ENCODE assay signal across 17 cellular contexts in the genomic region with DNA sequence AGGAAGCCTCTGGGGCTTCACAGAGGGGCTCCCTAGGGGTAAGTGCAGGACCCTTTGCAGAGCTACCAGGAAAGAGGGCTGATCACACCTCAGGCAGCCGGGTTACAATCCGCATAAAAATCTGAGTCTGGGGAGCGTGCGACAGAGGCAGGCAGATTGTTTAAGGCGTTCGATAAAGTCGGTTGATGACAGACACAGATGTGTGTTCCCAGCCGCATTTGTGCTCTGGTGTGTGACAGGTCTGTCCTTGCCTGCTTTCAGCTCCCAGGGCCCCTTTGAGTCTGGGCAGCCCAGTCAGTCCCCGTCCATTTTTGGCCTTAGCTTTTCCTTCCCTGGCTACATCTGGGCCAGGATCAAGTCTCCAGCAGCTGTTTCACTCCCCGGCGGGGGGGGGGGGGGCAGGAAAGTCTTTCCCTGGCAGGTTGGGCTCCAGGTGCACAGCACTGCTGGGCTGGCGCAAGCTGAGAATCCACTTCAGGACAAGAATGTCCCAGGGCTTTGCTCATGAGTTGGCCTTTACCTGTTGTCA. TPM values are rescaled to one million over a fixed set of nuclear protein-coding genes. Genes with fewer than 3 reads are reported as not detected.
DNase-seq lines count a peak whose midpoint lies in the region; ATAC-seq, FAIRE-seq and TF ChIP-seq lines count a peak whose summit lies in the region.
"Had no signal": no experiment of that assay in that cellular context is flagged by ENCODE, and none has a peak within 500 bp of the region (broad histone marks: within the 10 kb centered on the region; RNA-seq: fewer than 3 reads in every experiment).

No MANE protein-coding gene starts in this region.

- H3K36me3 ChIP-seq in K562 (ENCODE audit: control insufficient read depth, insufficient read depth, low read length) (peaks cover 2% of the 10 kb centered on the region; the same call in 1 of the 3 replicates), osteoblast (ENCODE audit: insufficient read depth, low read length) (no peaks in the 10 kb centered on the region), upper lobe of left lung (peaks cover 0 to 7% (median 1%) of the 10 kb centered on the region in 4 donors)

- peaks cover 8% of the 10 kb centered on the region; the same call in 1 of the 2 replicates for H3K4me1 ChIP-seq in H9 (ENCODE audit: insufficient read depth, low read length)
- H3K4me1 ChIP-seq in K562 (replicated peaks in 1 of 2; ENCODE audit: control insufficient read depth in 2 of 2, insufficient read depth in 2 of 2, low read length in 2 of 2): peaks cover 0 to 59% of the 10 kb centered on the region in 2 experiments; a peak in 3 of 5 replicates
- H3K4me1 ChIP-seq in osteoblast (ENCODE audit: insufficient read depth, low read length): no peaks in the 10 kb centered on the region
- peaks cover 39 to 49% (median 49%) of the 10 kb centered on the region in 4 donors for H3K4me1 ChIP-seq in upper lobe of left lung

- H2BK5ac ChIP-seq in H9 (ENCODE audit: insufficient read length, low read length): no peak overlapping the region

- H2BK20ac ChIP-seq in H9 (ENCODE audit: low read depth, low read length, poor library complexity, severe bottlenecking): no peak overlapping the region

- H3K79me1 ChIP-seq in H9 (ENCODE audit: insufficient read depth, low read depth, low read length, poor library complexity, severe bottlenecking): no peaks in the 10 kb centered on the region

- peaks cover 4% of the 10 kb centered on the region for H3K9me1 ChIP-seq in K562 (ENCODE audit: control insufficient read depth, insufficient read depth, low read length)

- H4K91ac ChIP-seq in H9 (ENCODE audit: insufficient read length, low read depth, low read length): no peak overlapping the region

- no peak overlapping the region for H2AK5ac ChIP-seq in H9 (ENCODE audit: insufficient read length, low read length)

- no peak for TF ChIP-seq RAD21 in K562 (CRISPR knock-in tag; conservative IDR thresholded peaks at IDR 0.05 in 1 of 2, IDR thresholded peaks at IDR 0.05 in 1 of 2)

- DNase-seq in NCI-H1417 (lab: John Stamatoyannopoulos, UW): peak in 2 of 3 experiments; percentile 42 to 73
- no peak for DNase-seq in NCI-H1417 treated with DMSO at 0.1 percent for 48 hours (lab: John Stamatoyannopoulos, UW)
- peak; percentile 39 for DNase-seq in H9
- peak in 2 of 4 experiments; percentile 48 to 49 for DNase-seq in K562 (ENCODE audit: extremely low read depth in 1 of 4, low spot score in 3 of 4)
- DNase-seq in osteoblast (ENCODE audit: insufficient read length, low spot score, missing footprints): peak; percentile 88
- no peak for DNase-seq in upper lobe of left lung
- no peak for DNase-seq in NCI-H526 treated with DMSO at 0.1 percent for 48 hours (lab: John Stamatoyannopoulos, UW)
- DNase-seq: 8988T, glutamatergic neuron, lower lobe of right lung, NCI-H2171 treated with DMSO at 0.1 percent for 48 hours, occipital lobe, RPMI8226 had no signal

- in situ Hi-C loops in K562 (cut with MboI): no loop called here

- CTCF ChIA-PET in K562 (lab: Yijun Ruan, JAX; ENCODE audit: low intra/inter-chr PET ratio): no interaction called here

- H3K4me2 ChIP-seq in H9 (ENCODE audit: insufficient read depth, insufficient read length, low read length) (no peak overlapping the region), K562 (ENCODE audit: insufficient read depth, low read length) (no peak overlapping the region), osteoblast (ENCODE audit: insufficient read depth, low read length) (no peak overlapping the region)
- H3K4me2 ChIP-seq: smooth muscle cell had no signal

- H3K4me1 Mint-ChIP-seq in H9: peaks cover 49 to 58% of the 10 kb centered on the region in 2 experiments

- peaks cover 0 to 7% (median 0%) of the 10 kb centered on the region in 3 experiments; a peak in 2 of 7 replicates for H3K36me3 Mint-ChIP-seq in H9 (ENCODE audit: insufficient read depth in 1 of 3, low read depth in 3 of 3)

- no peak overlapping the region for H2BK15ac ChIP-seq in H9 (ENCODE audit: low read depth, low read length)

- peak overlapping the region in 1 of 2 experiments; percentile 54; a peak in 1 of 5 replicates for H3K4me3 Mint-ChIP-seq in H9

- H3T11ph ChIP-seq in H9 (ENCODE audit: low read length): no peak overlapping the region

- H3K23ac ChIP-seq in H9 (ENCODE audit: insufficient read length, low read depth, low read length): no peak overlapping the region

- intact Hi-C loops in K562 (cut with micrococcal nuclease): no loop called here

- TF ChIP-seq POLR2A in K562 (conservative IDR thresholded peaks at IDR 0.05) (no peak), upper lobe of left lung (IDR thresholded peaks at IDR 0.05) (no peak)

- H3K9ac ChIP-seq in H9 (ENCODE audit: extremely low read depth, insufficient read length, low read length) (no peak overlapping the region), K562 (ENCODE audit: insufficient read depth in 1 of 2, low read depth in 2 of 2, low read length in 2 of 2) (no peak overlapping the region)

- H3K27me3 ChIP-seq in H9 (ENCODE audit: insufficient read depth, low read length) (peaks cover 58% of the 10 kb centered on the region), K562 (ENCODE audit: control insufficient read depth in 2 of 2, insufficient read depth in 2 of 2, low read length in 2 of 2) (peaks cover 18 to 44% of the 10 kb centered on the region in 2 experiments; a peak in 4 of 5 replicates), osteoblast (ENCODE audit: insufficient read depth, low read length) (peaks cover 66% of the 10 kb centered on the region), upper lobe of left lung (peaks cover 0 to 56% (median 40%) of the 10 kb centered on the region in 4 donors)

- no peak for FAIRE-seq in K562 (lab: Jason Lieb, UNC)

- H3K4me3 ChIP-seq in K562 (no peak overlapping the region), osteoblast (ENCODE audit: insufficient read depth, low read length) (no peak overlapping the region), upper lobe of left lung (no peak overlapping the region)
- H3K4me3 ChIP-seq: smooth muscle cell had no signal

- no peak overlapping the region for H3K56ac ChIP-seq in H9 (ENCODE audit: insufficient read length, low read depth, low read length)

- no peak overlapping the region for H4K5ac ChIP-seq in H9 (ENCODE audit: insufficient read length, low read depth, low read length)

- no peak overlapping the region for H3K27ac Mint-ChIP-seq in H9
- H3K27ac Mint-ChIP-seq: activated CD4-positive, alpha-beta memory T cell treated with anti-CD3 and anti-CD28 coated beads, Interleukin-2, amount 10 ng/mL, durations not matched to agents 7 days and 5 days had no signal

- H4K8ac ChIP-seq in H9 (replicated peaks; ENCODE audit: insufficient read length, low read depth, low read length): no peak overlapping the region

- TF ChIP-seq EP300 in K562 (IDR thresholded peaks at IDR 0.05; ENCODE audit: low read length) (no peak), upper lobe of left lung (IDR thresholded peaks at IDR 0.05) (no peak)

- H3K23me2 ChIP-seq in H9 (ENCODE audit: insufficient read length, low read depth, low read length, poor library complexity, severe bottlenecking): peaks cover 26% of the 10 kb centered on the region

- peaks cover 73% of the 10 kb centered on the region for H3K27me3 Mint-ChIP-seq in H9 (ENCODE audit: low read depth)

- H3K18ac ChIP-seq in H9 (ENCODE audit: insufficient read length, low read depth, low read length): no peak overlapping the region

- ATAC-seq in K562 (no peak), HG03565 (IDR thresholded peaks at IDR 0.05; ENCODE audit: unreplicated experiment) (no peak), upper lobe of left lung (ENCODE audit: low FRiP score in 2 of 2) (no peak)
- ATAC-seq: lower lobe of right lung had no signal

- H3K9me3 Mint-ChIP-seq in H9: peaks cover 0 to 3% of the 10 kb centered on the region in 2 experiments; a peak in 2 of 5 replicates
- H3K9me3 Mint-ChIP-seq: activated CD4-positive, alpha-beta memory T cell treated with anti-CD3 and anti-CD28 coated beads, Interleukin-2, amount 10 ng/mL, durations not matched to agents 7 days and 5 days had no signal

- H4K20me1 ChIP-seq in H9 (ENCODE audit: control insufficient read depth, insufficient read depth, insufficient read length) (peaks cover 3% of the 10 kb centered on the region), K562 (replicated peaks; ENCODE audit: control insufficient read depth, insufficient read depth, low read length) (peaks cover 4% of the 10 kb centered on the region; the same call in 1 of the 2 replicates), osteoblast (ENCODE audit: insufficient read depth, low read length) (peaks cover 7% of the 10 kb centered on the region)

- POLR2A ChIA-PET in K562 (lab: Yijun Ruan, JAX): interaction anchor here (1.5 kb wide), 1 partner anchor 8 kb away, joined by 4 read pairs; no protein-coding TSS in a partner anchor

- no peak overlapping the region for H3K27ac ChIP-seq in H9 (ENCODE audit: insufficient read length, low read depth, low read length)
- H3K27ac ChIP-seq in K562 (ENCODE audit: extremely low read depth, low read depth, low read length): no peak overlapping the region
- H3K27ac ChIP-seq in osteoblast (ENCODE audit: low read depth, low read length): no peak overlapping the region
- H3K27ac ChIP-seq in upper lobe of left lung: no peak overlapping the region
- H3K27ac ChIP-seq: lower lobe of right lung had no signal

- H2AFZ ChIP-seq in H9 (ENCODE audit: low read length): no peak overlapping the region
- H2AFZ ChIP-seq in K562 (ENCODE audit: low read depth, low read length): no peak overlapping the region
- no peak overlapping the region for H2AFZ ChIP-seq in osteoblast (ENCODE audit: low read length)

- H3K79me2 ChIP-seq in H9 (ENCODE audit: insufficient read depth, low read length): no peaks in the 10 kb centered on the region
- peaks cover 4% of the 10 kb centered on the region for H3K79me2 ChIP-seq in K562 (ENCODE audit: control insufficient read depth, insufficient read depth, low read length)
- H3K79me2 ChIP-seq in osteoblast (ENCODE audit: insufficient read depth, low read length): peaks cover 3% of the 10 kb centered on the region

- H2BK120ac ChIP-seq in H9 (ENCODE audit: low read depth, low read length, poor library complexity, severe bottlenecking): no peak overlapping the region

- TF ChIP-seq CTCF in H9 (conservative IDR thresholded peaks at IDR 0.05) (no peak), K562 (IDR thresholded peaks at IDR 0.05 in 2 of 3, conservative IDR thresholded peaks at IDR 0.05 in 1 of 3; ENCODE audit: insufficient read depth in 2 of 3, low read depth in 1 of 3, low read length in 3 of 3) (no peak), osteoblast (IDR thresholded peaks at IDR 0.05; ENCODE audit: extremely low read depth, low read depth, low read length) (no peak), upper lobe of left lung (IDR thresholded peaks at IDR 0.05) (no peak)

- H2BK12ac ChIP-seq in H9 (ENCODE audit: insufficient read length, low read depth, low read length): no peak overlapping the region

- no TSS peak for BruUV-seq in K562 (replicated peaks; lab: Mats Ljungman, UMichigan)

- no peak overlapping the region for H3K14ac ChIP-seq in H9 (ENCODE audit: insufficient read depth, low read length)

- H3K9me3 ChIP-seq in H9 (ENCODE audit: control insufficient read depth, low read depth, low read length): no peaks in the 10 kb centered on the region
- no peaks in the 10 kb centered on the region for H3K9me3 ChIP-seq in K562 (replicated peaks; ENCODE audit: control insufficient read depth, insufficient read depth, low read depth, low read length)
- no peaks in the 10 kb centered on the region for H3K9me3 ChIP-seq in osteoblast (ENCODE audit: low read depth, low read length)
- H3K9me3 ChIP-seq in upper lobe of left lung: no peaks in the 10 kb centered on the region
- H3K9me3 ChIP-seq: lower lobe of right lung had no signal

- H3K4ac ChIP-seq in H9 (ENCODE audit: low read depth, low read length): no peak overlapping the region

- WGBS in H9 (ENCODE audit: extremely low coverage, insufficient read length, low lambda C conversion rate): no CpG with 5 or more reads among the region's 12 CpGs
- WGBS in K562 (ENCODE audit: insufficient coverage, low coverage, missing lambda C conversion rate): 20% methylated on average over 10 of the region's 12 CpGs
- 27 to 32% methylated on average over 10 to 11 of the region's 12 CpGs for WGBS in upper lobe of left lung, 2 donors

RNA-seq across cellular contexts. Expression of a gene that starts 1.3 kb away (rescaled TPM):
- total RNA-seq in H9 (2021) (0.09 and 0.31 TPM in 2 replicates), K562 (2014; rRNA removed) (not detected in 2 replicates), K562 (2014; rRNA removed; fragmentation: Illumina TruSeq; extraction: Trizol) (not detected in 2 replicates), K562 (2015; rRNA removed; fragmentation: Illumina TruSeq; extraction: Trizol) (not detected in 2 replicates), K562 (2021) (0.07 TPM in 1 of 2 replicates, not detected in the other), osteoblast (not detected in 2 replicates), upper lobe of left lung (not detected)
- 0.32 TPM in 1 of 2 replicates, not detected in the other for total RNA-seq in K562 (2011; cell fraction: chromatin; rRNA removed; ENCODE audit: low replicate concordance)
- total RNA-seq in K562 (2011; cell fraction: nucleolus; rRNA removed): 0.13 TPM in 1 of 2 replicates, not detected in the other
- total RNA-seq in K562 (2011; cell fraction: nucleoplasm; rRNA removed): not detected in 2 replicates
- polyA plus RNA-seq in K562 (2011; rRNA removed) (not detected in 2 replicates), K562 (2014; fragmentation: Illumina TruSeq; extraction: Trizol) (not detected in 2 replicates), K562 (2014; fragmentation: Nextera tagmentation; extraction: Ambion mirVana) (not detected), K562 (2014; rRNA removed) (not detected in 2 replicates)
- polyA plus RNA-seq in K562 (2011; cell fraction: cytosol; rRNA removed): not detected in 2 replicates
- 0.07 and 0.20 TPM in 2 replicates for polyA plus RNA-seq in K562 (2011; cell fraction: nucleus; rRNA removed)
- polyA plus RNA-seq in K562 (2012): 3.9 and 6.5 TPM in 2 replicates
- polyA minus RNA-seq in K562 (2011; rRNA and poly(A)+ RNA removed): not detected in 2 replicates
- not detected in 2 replicates for polyA minus RNA-seq in K562 (2011; cell fraction: cytosol; rRNA and poly(A)+ RNA removed)
- polyA minus RNA-seq in K562 (2011; cell fraction: nucleus; rRNA and poly(A)+ RNA removed): not detected in 2 replicates
- total RNA-seq: lower lobe of right lung, occipital lobe, smooth muscle cell, temporal lobe had no signal

RNA-seq across cellular contexts. Expression of a gene that starts 3.1 kb away (rescaled TPM):
- 0.79 and 0.81 TPM in 2 replicates for total RNA-seq in H9 (2021)
- not detected in 2 replicates for total RNA-seq in K562 (2011; cell fraction: chromatin; rRNA removed; ENCODE audit: low replicate concordance)
- 0.17 TPM in 1 of 2 replicates, not detected in the other for total RNA-seq in K562 (2011; cell fraction: nucleolus; rRNA removed)
- not detected in 2 replicates for total RNA-seq in K562 (2011; cell fraction: nucleoplasm; rRNA removed)
- not detected in 2 replicates for total RNA-seq in K562 (2014; rRNA removed)
- total RNA-seq in K562 (2014; rRNA removed; fragmentation: Illumina TruSeq; extraction: Trizol): not detected in 2 replicates
- total RNA-seq in K562 (2015; rRNA removed; fragmentation: Illumina TruSeq; extraction: Trizol): not detected in 2 replicates
- not detected in 2 replicates for total RNA-seq in K562 (2021)
- polyA plus RNA-seq in K562 (2011; rRNA removed): not detected in 2 replicates
- polyA plus RNA-seq in K562 (2011; cell fraction: cytosol; rRNA removed): 0.18 TPM in 1 of 2 replicates, not detected in the other
- not detected in 2 replicates for polyA plus RNA-seq in K562 (2011; cell fraction: nucleus; rRNA removed)
- polyA plus RNA-seq in K562 (2012): not detected in 2 replicates
- polyA plus RNA-seq in K562 (2014; fragmentation: Illumina TruSeq; extraction: Trizol): not detected in 2 replicates
- not detected for polyA plus RNA-seq in K562 (2014; fragmentation: Nextera tagmentation; extraction: Ambion mirVana)
- polyA plus RNA-seq in K562 (2014; rRNA removed): 0.34 TPM in 1 of 2 replicates, not detected in the other
- not detected in 2 replicates for polyA minus RNA-seq in K562 (2011; rRNA and poly(A)+ RNA removed)
- polyA minus RNA-seq in K562 (2011; cell fraction: cytosol; rRNA and poly(A)+ RNA removed): not detected in 2 replicates
- not detected in 2 replicates for polyA minus RNA-seq in K562 (2011; cell fraction: nucleus; rRNA and poly(A)+ RNA removed)
- total RNA-seq in osteoblast: 0.29 TPM in 1 of 2 replicates, not detected in the other
- under 1 TPM in 1 of 6 donors, not detected in 5; 0.61 TPM for total RNA-seq in upper lobe of left lung
- total RNA-seq: lower lobe of right lung, occipital lobe, smooth muscle cell, temporal lobe had no signal
- polyA plus RNA-seq: smooth muscle cell had no signal

RNA-seq across cellular contexts. Expression of a gene that starts 5.3 kb away (rescaled TPM):
- total RNA-seq in H9 (2021) (85.1 and 86.1 TPM in 2 replicates), K562 (2014; rRNA removed) (29.8 and 35.3 TPM in 2 replicates), K562 (2014; rRNA removed; fragmentation: Illumina TruSeq; extraction: Trizol) (32.4 and 33.8 TPM in 2 replicates), K562 (2015; rRNA removed; fragmentation: Illumina TruSeq; extraction: Trizol) (33.6 and 36.2 TPM in 2 replicates), K562 (2021) (73.5 and 77.4 TPM in 2 replicates), osteoblast (22.7 and 25.3 TPM in 2 replicates), upper lobe of left lung (10 to 100 TPM; 41.8 to 68.2 (median 56.1) TPM)
- total RNA-seq in K562 (2011; cell fraction: chromatin; rRNA removed; ENCODE audit: low replicate concordance): 133 and 147 TPM in 2 replicates
- 62.8 and 73.2 TPM in 2 replicates for total RNA-seq in K562 (2011; cell fraction: nucleolus; rRNA removed)
- 99.2 and 124 TPM in 2 replicates for total RNA-seq in K562 (2011; cell fraction: nucleoplasm; rRNA removed)
- polyA plus RNA-seq in K562 (2011; rRNA removed) (79.6 and 93.4 TPM in 2 replicates), K562 (2014; fragmentation: Illumina TruSeq; extraction: Trizol) (85.7 and 92.6 TPM in 2 replicates), K562 (2014; fragmentation: Nextera tagmentation; extraction: Ambion mirVana) (10 to 100 TPM; 29.4 to 31.4 TPM), K562 (2014; rRNA removed) (62.8 and 63.5 TPM in 2 replicates)
- polyA plus RNA-seq in K562 (2011; cell fraction: cytosol; rRNA removed): 55.4 and 75.0 TPM in 2 replicates
- polyA plus RNA-seq in K562 (2011; cell fraction: nucleus; rRNA removed): 49.7 and 56.7 TPM in 2 replicates
- 73.7 and 81.8 TPM in 2 replicates for polyA plus RNA-seq in K562 (2012)
- 82.1 and 85.9 TPM in 2 replicates for polyA minus RNA-seq in K562 (2011; rRNA and poly(A)+ RNA removed)
- polyA minus RNA-seq in K562 (2011; cell fraction: cytosol; rRNA and poly(A)+ RNA removed): 40.9 and 46.4 TPM in 2 replicates
- 22.2 and 39.0 TPM in 2 replicates for polyA minus RNA-seq in K562 (2011; cell fraction: nucleus; rRNA and poly(A)+ RNA removed)

RNA-seq across cellular contexts. Expression of a gene that starts 25.9 kb away (rescaled TPM):
- total RNA-seq in H9 (2021) (160 and 162 TPM in 2 replicates), K562 (2014; rRNA removed) (35.0 and 35.5 TPM in 2 replicates), K562 (2014; rRNA removed; fragmentation: Illumina TruSeq; extraction: Trizol) (29.0 and 30.3 TPM in 2 replicates), K562 (2015; rRNA removed; fragmentation: Illumina TruSeq; extraction: Trizol) (36.3 and 42.4 TPM in 2 replicates), K562 (2021) (53.1 and 57.0 TPM in 2 replicates), osteoblast (102 TPM in 2 replicates), upper lobe of left lung (100 to 1,000 TPM in 3 of 6 donors, 10 to 100 TPM in 3; 69.4 to 233 (median 103) TPM)
- total RNA-seq in K562 (2011; cell fraction: chromatin; rRNA removed; ENCODE audit: low replicate concordance): 106 and 307 TPM in 2 replicates
- 138 and 157 TPM in 2 replicates for total RNA-seq in K562 (2011; cell fraction: nucleolus; rRNA removed)
- 108 and 119 TPM in 2 replicates for total RNA-seq in K562 (2011; cell fraction: nucleoplasm; rRNA removed)
- polyA plus RNA-seq in K562 (2011; rRNA removed) (36.5 and 37.1 TPM in 2 replicates), K562 (2014; fragmentation: Illumina TruSeq; extraction: Trizol) (27.8 and 31.2 TPM in 2 replicates), K562 (2014; fragmentation: Nextera tagmentation; extraction: Ambion mirVana) (10 to 100 TPM; 18.6 to 20.2 TPM), K562 (2014; rRNA removed) (30.5 and 36.2 TPM in 2 replicates)
- 30.9 and 53.6 TPM in 2 replicates for polyA plus RNA-seq in K562 (2011; cell fraction: cytosol; rRNA removed)
- polyA plus RNA-seq in K562 (2011; cell fraction: nucleus; rRNA removed): 85.3 and 123 TPM in 2 replicates
- polyA plus RNA-seq in K562 (2012): 44.4 and 49.7 TPM in 2 replicates
- polyA minus RNA-seq in K562 (2011; rRNA and poly(A)+ RNA removed): 31.0 and 40.9 TPM in 2 replicates
- 32.9 and 34.2 TPM in 2 replicates for polyA minus RNA-seq in K562 (2011; cell fraction: cytosol; rRNA and poly(A)+ RNA removed)
- 58.6 and 66.9 TPM in 2 replicates for polyA minus RNA-seq in K562 (2011; cell fraction: nucleus; rRNA and poly(A)+ RNA removed)

RNA-seq across cellular contexts. Expression of a gene that starts 50.5 kb away (rescaled TPM):
- total RNA-seq in H9 (2021) (0.48 and 0.53 TPM in 2 replicates), K562 (2014; rRNA removed) (0.04 and 0.18 TPM in 2 replicates), K562 (2014; rRNA removed; fragmentation: Illumina TruSeq; extraction: Trizol) (not detected in 2 replicates), K562 (2015; rRNA removed; fragmentation: Illumina TruSeq; extraction: Trizol) (0.18 TPM in 1 of 2 replicates, not detected in the other), K562 (2021) (0.11 and 0.13 TPM in 2 replicates), osteoblast (not detected in 2 replicates), upper lobe of left lung (100 to 1,000 TPM in 1 of 6 donors, 10 to 100 TPM in 5; 47.5 to 142 (median 63.4) TPM)
- total RNA-seq in K562 (2011; cell fraction: chromatin; rRNA removed; ENCODE audit: low replicate concordance): 0.07 TPM in 1 of 2 replicates, not detected in the other
- total RNA-seq in K562 (2011; cell fraction: nucleolus; rRNA removed): under 0.01 and 0.13 TPM in 2 replicates
- total RNA-seq in K562 (2011; cell fraction: nucleoplasm; rRNA removed): not detected in 2 replicates
- polyA plus RNA-seq in K562 (2011; rRNA removed) (not detected in 2 replicates), K562 (2014; fragmentation: Illumina TruSeq; extraction: Trizol) (not detected in 2 replicates), K562 (2014; fragmentation: Nextera tagmentation; extraction: Ambion mirVana) (not detected), K562 (2014; rRNA removed) (0.08 TPM in 1 of 2 replicates, not detected in the other)
- 0.01 TPM in 1 of 2 replicates, not detected in the other for polyA plus RNA-seq in K562 (2011; cell fraction: cytosol; rRNA removed)
- polyA plus RNA-seq in K562 (2011; cell fraction: nucleus; rRNA removed): 0.04 and 0.10 TPM in 2 replicates
- polyA plus RNA-seq in K562 (2012): 0.03 and 0.10 TPM in 2 replicates
- not detected in 2 replicates for polyA minus RNA-seq in K562 (2011; rRNA and poly(A)+ RNA removed)
- not detected in 2 replicates for polyA minus RNA-seq in K562 (2011; cell fraction: cytosol; rRNA and poly(A)+ RNA removed)
- not detected in 2 replicates for polyA minus RNA-seq in K562 (2011; cell fraction: nucleus; rRNA and poly(A)+ RNA removed)
- total RNA-seq: activated CD4-positive, alpha-beta memory T cell treated with anti-CD3 and anti-CD28 coated beads, Interleukin-2, amount 10 ng/mL, durations not matched to agents 7 days and 5 days; occipital lobe had no signal

Comparison
In these comparisons a context has a peak if more than half of its experiments do, and no peak if none do; other contexts are left out.
1. DNase-seq: peak in NCI-H1417 (2 of 3), H9 (single experiment) and osteoblast (single experiment); none in NCI-H1417 treated with DMSO at 0.1 percent for 48 hours (single experiment), upper lobe of left lung (0 of 2) and NCI-H526 treated with DMSO at 0.1 percent for 48 hours (single experiment).